In genomic region chr5:173293817-173294672, GRCh38 we compare ENCODE assay signal across 8 cellular contexts. TPM values are rescaled to one million over a fixed set of nuclear protein-coding genes. Genes with fewer than 3 reads are reported as not detected.
DNase-seq lines count a peak whose midpoint lies in the region; ATAC-seq lines count a peak whose summit lies in the region.

No MANE protein-coding gene starts in this region.

- peak; percentile 67 for DNase-seq in NK-92 treated with Interleukin-12 subunit alpha and Interleukin-12 subunit beta, amount 100 ng/mL, for 24 hours (lab: John Stamatoyannopoulos, UW)
- DNase-seq in NK-92 (lab: John Stamatoyannopoulos, UW; ENCODE audit: unreplicated experiment) (no peak), NCI-H2196 treated with DMSO at 0.1 percent for 48 hours (lab: John Stamatoyannopoulos, UW; ENCODE audit: unreplicated experiment) (peak; percentile 78), left colon (peak in 1 of 2 donors; percentile 75)
- peak; percentile 40 for DNase-seq in activated CD4-positive, CD25-positive, alpha-beta regulatory T cell treated with anti-CD3 and anti-CD28 coated beads, Interleukin-2, amount 50 U/mL, for 16 hours (ENCODE audit: low read depth, low spot score)
- peak; percentile 43 for DNase-seq in central memory CD4-positive, alpha-beta T cell
- DNase-seq in stimulated activated CD4-positive, alpha-beta T cell treated with anti-CD3 and anti-CD28 coated beads, Interleukin-2, amount 100 ng/mL, for 48 hours: peak; percentile 77 to 78

- ATAC-seq in HG03045 (IDR thresholded peaks at IDR 0.05; ENCODE audit: unreplicated experiment) (peak; percentile 51), left colon (peak; percentile 69)

- intact Hi-C loops in left colon (cut with DNase I, micrococcal nuclease): loop anchor here (2.0 to 10.0 kb wide), 4 partner anchors 39 to 1021 kb away; no protein-coding TSS in a partner anchor

RNA-seq across cellular contexts. Expression of gene STC2, which starts 34.2 kb away (rescaled TPM):
- total RNA-seq in left colon: 1 to 10 TPM in 1 of 2 donors, under 1 TPM in 1; 0.43 to 1.7 TPM

RNA-seq across cellular contexts. Expression of gene NKX2-5, which starts 59.0 kb away (rescaled TPM):
- not detected for total RNA-seq in left colon
